Comparison of ENCODE assay signal across 1 cellular context in the genomic region with DNA sequence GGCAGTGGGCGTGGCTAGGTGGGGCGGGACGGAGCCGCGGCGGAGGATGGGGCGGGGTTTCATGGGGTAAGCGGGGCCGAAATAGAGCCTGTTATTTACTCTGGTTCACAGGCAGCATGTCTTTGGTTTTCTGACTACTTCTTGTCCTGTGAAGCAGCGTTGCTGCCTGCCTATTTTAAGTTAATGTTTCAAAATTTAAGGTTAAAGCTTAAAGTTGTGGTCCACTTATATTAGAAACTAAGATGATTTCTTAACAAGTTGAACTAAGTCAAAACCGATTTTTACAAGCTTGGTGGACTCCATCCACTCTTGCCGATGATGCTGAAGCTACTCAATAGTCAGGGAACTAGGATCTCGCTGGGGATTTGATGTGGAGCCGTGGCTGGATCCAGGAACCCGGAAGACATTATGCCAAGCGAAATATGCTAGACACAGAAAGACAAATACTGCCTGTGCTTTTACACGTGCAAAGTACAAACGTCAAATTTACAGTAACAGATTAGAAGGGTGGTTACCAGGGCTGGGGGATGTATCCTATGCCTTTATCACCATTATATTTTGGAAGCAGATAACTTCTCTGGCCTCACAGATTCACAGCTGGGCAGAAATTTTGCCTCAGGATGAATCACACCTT.
TF ChIP-seq lines count a peak whose summit lies in the region.

No MANE protein-coding gene starts in this region.

TF ChIP-seq in K562, 482 proteins besides CTCF, POLR2A, EP300 and RAD21:
- TF ChIP-seq IFI16 (CRISPR knock-in tag; IDR thresholded peaks at IDR 0.05) (no peak), FOXA3 (CRISPR knock-in tag; conservative IDR thresholded peaks at IDR 0.05 in 1 of 2, IDR thresholded peaks at IDR 0.05 in 1 of 2) (peak in 1 of 2 experiments; percentile 39; a peak in 1 of 4 replicates), RBM39 (optimal IDR thresholded peaks at IDR 0.05; ENCODE audit: low read depth, low read length) (no peak), GTF3C2 (IDR thresholded peaks at IDR 0.05; ENCODE audit: borderline replicate concordance, extremely low read depth, insufficient read length) (no peak), FOXK2 (conservative IDR thresholded peaks at IDR 0.05 in 1 of 2, IDR thresholded peaks at IDR 0.05 in 1 of 2; ENCODE audit: low read depth in 2 of 2) (0 out of 4 replicates have a peak, but pooled peaks of 1 of the 2 experiments have one; percentile 9), NR2C2 (CRISPR knock-in tag; IDR thresholded peaks at IDR 0.05) (no peak), NR2C2 (tag; IDR thresholded peaks at IDR 0.05) (peak; percentile 54), GABPA (tag; conservative IDR thresholded peaks at IDR 0.05; ENCODE audit: low read depth) (peak; percentile 76), ELF1 (tag; IDR thresholded peaks at IDR 0.05) (peak; percentile 1; the same call in 1 of the 2 replicates)
- TF ChIP-seq, protein P1, sequence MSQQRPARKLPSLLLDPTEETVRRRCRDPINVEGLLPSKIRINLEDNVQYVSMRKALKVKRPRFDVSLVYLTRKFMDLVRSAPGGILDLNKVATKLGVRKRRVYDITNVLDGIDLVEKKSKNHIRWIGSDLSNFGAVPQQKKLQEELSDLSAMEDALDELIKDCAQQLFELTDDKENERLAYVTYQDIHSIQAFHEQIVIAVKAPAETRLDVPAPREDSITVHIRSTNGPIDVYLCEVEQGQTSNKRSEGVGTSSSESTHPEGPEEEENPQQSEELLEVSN (IDR thresholded peaks at IDR 0.05; ENCODE audit: borderline replicate concordance in 1 of 2, extremely low read depth in 1 of 2, insufficient read depth in 1 of 2, insufficient read length in 1 of 2, low read depth in 1 of 2, low read length in 1 of 2, poor library complexity in 1 of 2, severe bottlenecking in 1 of 2): peak in 1 of 2 experiments; percentile 4
